In genomic region chr17:76737676-76738467, GRCh38 we compare ENCODE assay signal across 8 cellular contexts. TPM values are rescaled to one million over a fixed set of nuclear protein-coding genes. Genes with fewer than 3 reads are reported as not detected.
DNase-seq lines count a peak whose midpoint lies in the region; ATAC-seq lines count a peak whose summit lies in the region.

TSS of gene MFSD11 (plus strand) at chr17:76738119. CDS start at chr17:76738353, 234 bp downstream.

- peaks cover 35 to 60% (median 44%) of the 10 kb centered on the region in 4 donors for H3K4me1 Mint-ChIP-seq in CD4-positive, alpha-beta memory T cell

- no peaks in the 10 kb centered on the region for H3K27me3 ChIP-seq in CD4-positive, alpha-beta memory T cell (ENCODE audit: insufficient read depth, low read length)
- H3K27me3 ChIP-seq in effector memory CD4-positive, alpha-beta T cell (replicated peaks; ENCODE audit: control insufficient read depth, insufficient read depth, low read length, poor library complexity, severe bottlenecking) = no peaks in the 10 kb centered on the region

- DNase-seq in CD4-positive, alpha-beta memory T cell = peak; percentile 93 to 98 (median 95)
- peak; percentile 69 for DNase-seq in NK-92 (lab: John Stamatoyannopoulos, UW; ENCODE audit: unreplicated experiment)
- peak; percentile 81 to 84 for DNase-seq in activated CD8-positive, alpha-beta memory T cell treated with anti-CD3 and anti-CD28 coated beads for 4 hours (ENCODE audit: low read depth in 2 of 2)
- DNase-seq in effector memory CD4-positive, alpha-beta T cell = peak; percentile 88 to 90 (median 89)
- peak; percentile 96 to 97 for DNase-seq in lung microvascular endothelial cell (ENCODE audit: low read depth in 2 of 2)
- DNase-seq in stimulated activated CD4-positive, alpha-beta T cell treated with anti-CD3 and anti-CD28 coated beads, TNF-alpha, amount 100 ng/mL, for 4 hours (ENCODE audit: low read depth in 3 of 3) = peak; percentile 80 to 85 (median 84)

- peaks cover 51% of the 10 kb centered on the region for H3K4me1 ChIP-seq in CD4-positive, alpha-beta memory T cell (ENCODE audit: insufficient read depth, low read length)
- peaks cover 17% of the 10 kb centered on the region for H3K4me1 ChIP-seq in effector memory CD4-positive, alpha-beta T cell (ENCODE audit: control insufficient read depth, insufficient read depth, low read length, poor library complexity, severe bottlenecking)

- H3K27ac ChIP-seq in CD4-positive, alpha-beta memory T cell (ENCODE audit: low read depth, low read length) = peak within 1 kb of the TSS; percentile 95
- peak within 1 kb of the TSS; percentile 97 for H3K27ac ChIP-seq in effector memory CD4-positive, alpha-beta T cell (ENCODE audit: insufficient read depth, low read length, poor library complexity, severe bottlenecking)

- CTCF ChIA-PET in CD4-positive, alpha-beta memory T cell (lab: Charles Lee; ENCODE audit: partially characterized antibody) = interaction anchor here (1.4 to 2.1 kb wide), 2 partner anchors 10 to 24 kb away, joined by 3 to 18 read pairs; partner anchors contain the start of gene METTL23

- H3K4me3 Mint-ChIP-seq in CD4-positive, alpha-beta memory T cell = peak within 1 kb of the TSS; percentile 92 to 97 (median 96)

- peaks cover 47 to 60% of the 10 kb centered on the region in 2 donors for H3K36me3 Mint-ChIP-seq in CD4-positive, alpha-beta memory T cell

- POLR2A ChIA-PET in CD4-positive, alpha-beta memory T cell (lab: Charles Lee; ENCODE audit: partially characterized antibody) = interaction anchor here (0.6 to 8.0 kb wide), 23 partner anchors 9 to 1393 kb away, joined by 3 to 283 read pairs (median 6); partner anchors contain the start of genes JMJD6, METTL23, MXRA7 and ST6GALNAC2

- peak within 1 kb of the TSS; percentile 76 to 93 for H3K4me3 ChIP-seq in CD4-positive, alpha-beta memory T cell (ENCODE audit: low read length in 2 of 2)
- H3K4me3 ChIP-seq in effector memory CD4-positive, alpha-beta T cell (ENCODE audit: insufficient read depth, low read depth, low read length, poor library complexity, severe bottlenecking) = peak within 1 kb of the TSS; percentile 97

- peaks cover 0 to 8% (median 0%) of the 10 kb centered on the region in 8 donors for H3K9me3 Mint-ChIP-seq in CD4-positive, alpha-beta memory T cell

- no peaks in the 10 kb centered on the region for H3K27me3 Mint-ChIP-seq in CD4-positive, alpha-beta memory T cell

- intact Hi-C loops in CD4-positive, alpha-beta memory T cell (cut with micrococcal nuclease) = loop anchor here (1.0 to 5.0 kb wide), 5 partner anchors 12 to 1219 kb away; partner anchors contain the start of genes JMJD6, METTL23, SEC14L1 and TNRC6C

- peak within 1 kb of the TSS; percentile 98 to 100 (median 99) for H3K27ac Mint-ChIP-seq in CD4-positive, alpha-beta memory T cell

- ATAC-seq in GM19455 (IDR thresholded peaks at IDR 0.05; ENCODE audit: unreplicated experiment) (peak; percentile 51), HG03575 (IDR thresholded peaks at IDR 0.05; ENCODE audit: extremely low read depth, insufficient number of reproducible peaks, low FRiP score, unreplicated experiment) (peak; percentile 12)

- H3K9me3 ChIP-seq in CD4-positive, alpha-beta memory T cell (ENCODE audit: control insufficient read depth in 1 of 2, low read length in 2 of 2) = no peaks in the 10 kb centered on the region
- H3K9me3 ChIP-seq in effector memory CD4-positive, alpha-beta T cell (ENCODE audit: control insufficient read depth, low read length) = no peaks in the 10 kb centered on the region

- H3K36me3 ChIP-seq in CD4-positive, alpha-beta memory T cell (ENCODE audit: insufficient read depth, low read length) = peaks cover 33% of the 10 kb centered on the region
- peaks cover 37% of the 10 kb centered on the region for H3K36me3 ChIP-seq in effector memory CD4-positive, alpha-beta T cell (ENCODE audit: control insufficient read depth, insufficient read depth, low read length)

RNA-seq across cellular contexts. Expression of gene MFSD11, which starts in this region (rescaled TPM):
- 10 to 100 TPM; 32.7 to 37.8 TPM for total RNA-seq in CD4-positive, alpha-beta memory T cell
- 10 to 100 TPM; 23.1 to 34.7 TPM for polyA plus RNA-seq in CD4-positive, alpha-beta memory T cell
- total RNA-seq in lung microvascular endothelial cell = 21.1 and 31.9 TPM in 2 replicates

Comparison
In these comparisons a context has a peak if more than half of its experiments do, and no peak if none do; other contexts are left out.
1. Peak in every context shown above with its lines: DNase-seq, ATAC-seq, H3K4me3 ChIP-seq and H3K27ac ChIP-seq.